Comparison of ENCODE assay signal across 11 cellular contexts in the genomic region with DNA sequence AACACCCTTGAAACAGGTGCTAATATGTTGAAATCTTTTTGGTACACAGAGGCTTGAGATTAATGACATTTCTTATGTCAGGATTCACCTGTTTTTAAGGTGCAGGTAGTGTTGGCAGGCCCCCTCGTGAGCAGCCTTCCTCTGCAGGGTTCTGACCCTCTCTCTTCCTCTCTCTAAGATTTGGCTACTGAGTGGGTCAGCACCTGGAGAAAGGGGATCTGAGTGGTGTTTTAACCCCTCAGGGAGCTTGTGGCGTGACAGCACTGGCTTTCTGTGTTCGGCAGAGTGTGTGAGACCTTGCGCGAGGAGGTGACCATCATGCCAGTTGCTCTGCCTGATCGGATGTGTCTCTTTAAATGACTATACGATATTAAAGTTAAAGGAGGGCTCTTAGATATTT. TPM values are rescaled to one million over a fixed set of nuclear protein-coding genes. Genes with fewer than 3 reads are reported as not detected.
A peak's percentile ranks its signal among the peaks of the same experiment; 100 is the strongest.
DNase-seq lines count a peak whose midpoint lies in the region; ATAC-seq and TF ChIP-seq lines count a peak whose summit lies in the region.
"Had no signal": no experiment of that assay in that cellular context is flagged by ENCODE, and none has a peak within 500 bp of the region (broad histone marks: within the 10 kb centered on the region; RNA-seq: fewer than 3 reads in every experiment).

No MANE protein-coding gene starts in this region.

- H3K9ac ChIP-seq in BLaER1 treated with 17β-estradiol and CSF1 and Interleukin-3, amounts not matched to agents 10 nM and 100 nM = peak overlapping the region in 1 of 11 experiments; percentile 17; a peak in 1 of 22 replicates

- peaks cover 20 to 73% (median 26%) of the 10 kb centered on the region in 10 experiments for H3K4me1 ChIP-seq in BLaER1 treated with 17β-estradiol and CSF1 and Interleukin-3, amounts not matched to agents 10 nM and 100 nM
- H3K4me1 ChIP-seq in upper lobe of right lung = peaks cover 10% of the 10 kb centered on the region

- intact Hi-C loops in upper lobe of right lung (cut with DNase I) = no loop called here

- peak overlapping the region in 9 of 11 experiments; percentile 5 to 73 (median 36); a peak in 14 of 22 replicates for H3K27ac ChIP-seq in BLaER1 treated with 17β-estradiol and CSF1 and Interleukin-3, amounts not matched to agents 10 nM and 100 nM
- no peak overlapping the region for H3K27ac ChIP-seq in upper lobe of right lung

- ATAC-seq in GM18867 (IDR thresholded peaks at IDR 0.05; ENCODE audit: unreplicated experiment) = peak; percentile 32
- ATAC-seq in HG02623 (IDR thresholded peaks at IDR 0.05; ENCODE audit: unreplicated experiment) = peak; percentile 28
- no peak for ATAC-seq in T-helper 17 cell
- ATAC-seq in upper lobe of right lung = no peak

- H3K27me3 Mint-ChIP-seq in T-helper 17 cell = no peaks in the 10 kb centered on the region
- H3K27me3 Mint-ChIP-seq: brain had no signal

- no peaks in the 10 kb centered on the region for H3K36me3 Mint-ChIP-seq in T-helper 17 cell (ENCODE audit: low read depth)
- H3K36me3 Mint-ChIP-seq: brain had no signal

- H3K4me2 ChIP-seq in BLaER1 treated with 17β-estradiol and CSF1 and Interleukin-3, amounts not matched to agents 10 nM and 100 nM = peak overlapping the region in 10 of 11 experiments; percentile 16 to 67 (median 26); a peak in 15 of 22 replicates

- H3K4me1 Mint-ChIP-seq in T-helper 17 cell = peaks cover 48% of the 10 kb centered on the region

- DNase-seq in T-helper 17 cell = no peak
- DNase-seq in nucleus accumbens (lab: John Stamatoyannopoulos, UW) = no peak
- no peak for DNase-seq in NCI-H2196 treated with DMSO at 0.1 percent for 48 hours (lab: John Stamatoyannopoulos, UW; ENCODE audit: unreplicated experiment)
- no peak for DNase-seq in upper lobe of right lung
- no peak for DNase-seq in DMS153 (lab: John Stamatoyannopoulos, UW)
- DNase-seq: activated CD4-positive, alpha-beta T cell treated with anti-CD3 and anti-CD28 coated beads for 48 hours; NCI-H1417 treated with DMSO at 0.1 percent for 48 hours had no signal

- peaks cover 0 to 9% (median 0%) of the 10 kb centered on the region in 11 experiments; a peak in 2 of 22 replicates for H3K9me3 ChIP-seq in BLaER1 treated with 17β-estradiol and CSF1 and Interleukin-3, amounts not matched to agents 10 nM and 100 nM (replicated peaks in 1 of 11)
- H3K9me3 ChIP-seq in T-helper 17 cell (ENCODE audit: control insufficient read depth, low read length, poor library complexity, severe bottlenecking) (no peaks in the 10 kb centered on the region), upper lobe of right lung (no peaks in the 10 kb centered on the region)

- no peaks in the 10 kb centered on the region for H3K27me3 ChIP-seq in BLaER1 treated with 17β-estradiol and CSF1 and Interleukin-3, amounts not matched to agents 10 nM and 100 nM
- H3K27me3 ChIP-seq in upper lobe of right lung = no peaks in the 10 kb centered on the region

- H3K27ac Mint-ChIP-seq in T-helper 17 cell = peak overlapping the region; percentile 97
- H3K27ac Mint-ChIP-seq: brain had no signal

- TF ChIP-seq CTCF in upper lobe of right lung (IDR thresholded peaks at IDR 0.05) = no peak

- no peak overlapping the region for H3K4me3 Mint-ChIP-seq in T-helper 17 cell
- H3K4me3 Mint-ChIP-seq: brain had no signal

- peaks cover 0 to 6% (median 0%) of the 10 kb centered on the region in 11 experiments; a peak in 6 of 22 replicates for H4K20me1 ChIP-seq in BLaER1 treated with 17β-estradiol and CSF1 and Interleukin-3, amounts not matched to agents 10 nM and 100 nM

- H3K36me3 ChIP-seq in BLaER1 treated with 17β-estradiol and CSF1 and Interleukin-3, amounts not matched to agents 10 nM and 100 nM = peaks cover 0 to 31% (median 0%) of the 10 kb centered on the region in 11 experiments; a peak in 7 of 22 replicates
- no peaks in the 10 kb centered on the region for H3K36me3 ChIP-seq in upper lobe of right lung

- no peak overlapping the region for H3K4me3 ChIP-seq in BLaER1 treated with 17β-estradiol and CSF1 and Interleukin-3, amounts not matched to agents 10 nM and 100 nM
- H3K4me3 ChIP-seq in upper lobe of right lung = no peak overlapping the region

RNA-seq across cellular contexts. Expression of a gene that starts 37.1 kb away (rescaled TPM):
- total RNA-seq in T-helper 17 cell (10 to 100 TPM; 63.4 to 70.0 TPM), upper lobe of right lung (25.7 TPM)

Comparison
In these comparisons a context has a peak if more than half of its experiments do, and no peak if none do; other contexts are left out.
1. ATAC-seq: peak in GM18867 (single experiment) and HG02623 (single experiment); none in T-helper 17 cell (single experiment) and upper lobe of right lung (single experiment).